In genomic region chr14:52552063-52552988, GRCh38 we compare ENCODE assay signal across 1 cellular context.
TF ChIP-seq lines count a peak whose summit lies in the region.

GPR137C (plus strand) TSS chr14:52552836; CDS start chr14:52553148, 312 bp downstream.
A gene with protein sequence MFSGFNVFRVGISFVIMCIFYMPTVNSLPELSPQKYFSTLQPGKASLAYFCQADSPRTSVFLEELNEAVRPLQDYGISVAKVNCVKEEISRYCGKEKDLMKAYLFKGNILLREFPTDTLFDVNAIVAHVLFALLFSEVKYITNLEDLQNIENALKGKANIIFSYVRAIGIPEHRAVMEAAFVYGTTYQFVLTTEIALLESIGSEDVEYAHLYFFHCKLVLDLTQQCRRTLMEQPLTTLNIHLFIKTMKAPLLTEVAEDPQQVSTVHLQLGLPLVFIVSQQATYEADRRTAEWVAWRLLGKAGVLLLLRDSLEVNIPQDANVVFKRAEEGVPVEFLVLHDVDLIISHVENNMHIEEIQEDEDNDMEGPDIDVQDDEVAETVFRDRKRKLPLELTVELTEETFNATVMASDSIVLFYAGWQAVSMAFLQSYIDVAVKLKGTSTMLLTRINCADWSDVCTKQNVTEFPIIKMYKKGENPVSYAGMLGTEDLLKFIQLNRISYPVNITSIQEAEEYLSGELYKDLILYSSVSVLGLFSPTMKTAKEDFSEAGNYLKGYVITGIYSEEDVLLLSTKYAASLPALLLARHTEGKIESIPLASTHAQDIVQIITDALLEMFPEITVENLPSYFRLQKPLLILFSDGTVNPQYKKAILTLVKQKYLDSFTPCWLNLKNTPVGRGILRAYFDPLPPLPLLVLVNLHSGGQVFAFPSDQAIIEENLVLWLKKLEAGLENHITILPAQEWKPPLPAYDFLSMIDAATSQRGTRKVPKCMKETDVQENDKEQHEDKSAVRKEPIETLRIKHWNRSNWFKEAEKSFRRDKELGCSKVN (minus strand): TSS chr14:52552505. CDS start chr14:52543557, 8,948 bp downstream.

TF ChIP-seq in HEK293, 187 proteins besides CTCF, POLR2A, EP300 and RAD21 (continued from another document and continues in another):
- TF ChIP-seq ZNF169 (tag by site-specific recombination; IDR thresholded peaks at IDR 0.05) (no peak), ZNF785 (tag by site-specific recombination; IDR thresholded peaks at IDR 0.05) (no peak), TCF7L2 (IDR thresholded peaks at IDR 0.05; ENCODE audit: borderline replicate concordance, low read depth, low read length) (no peak), ZNF248 (tag by site-specific recombination; IDR thresholded peaks at IDR 0.05) (no peak), ZNF155 (tag by site-specific recombination; IDR thresholded peaks at IDR 0.05) (no peak), ZBTB21 (tag by site-specific recombination; IDR thresholded peaks at IDR 0.05) (no peak), ZNF473 (tag by site-specific recombination; IDR thresholded peaks at IDR 0.05) (no peak), ZNF214 (tag by site-specific recombination; IDR thresholded peaks at IDR 0.05; ENCODE audit: borderline replicate concordance) (no peak), ZNF366 (tag by site-specific recombination; conservative IDR thresholded peaks at IDR 0.05) (no peak), ZNF658 (tag by site-specific recombination; IDR thresholded peaks at IDR 0.05) (no peak), ZEB2 (tag by site-specific recombination; IDR thresholded peaks at IDR 0.05) (peak; percentile 74), ZNF792 (tag by site-specific recombination; IDR thresholded peaks at IDR 0.05) (no peak), REPIN1 (tag by site-specific recombination; IDR thresholded peaks at IDR 0.05; ENCODE audit: low read depth) (no peak), ZNF830 (tag by site-specific recombination; IDR thresholded peaks at IDR 0.05; ENCODE audit: low read depth) (no peak), ZNF514 (tag by site-specific recombination; IDR thresholded peaks at IDR 0.05) (no peak), YY2 (tag by site-specific recombination; IDR thresholded peaks at IDR 0.05) (no peak), ZNF350 (tag by site-specific recombination; IDR thresholded peaks at IDR 0.05) (no peak), KLF9 (tag by site-specific recombination; IDR thresholded peaks at IDR 0.05; ENCODE audit: low read depth) (peak; percentile 65), IKZF3 (tag by site-specific recombination; IDR thresholded peaks at IDR 0.05) (peak; percentile 43; the same call in 1 of the 2 replicates), ZNF777 (tag by site-specific recombination; IDR thresholded peaks at IDR 0.05; ENCODE audit: borderline replicate concordance) (no peak), ZNF292 (tag by site-specific recombination; IDR thresholded peaks at IDR 0.05; ENCODE audit: borderline replicate concordance, low read depth) (no peak), BCL6B (tag by site-specific recombination; IDR thresholded peaks at IDR 0.05) (no peak), WT1 (tag by site-specific recombination; IDR thresholded peaks at IDR 0.05) (no peak), ZBTB8A (tag by site-specific recombination; IDR thresholded peaks at IDR 0.05) (no peak), MZF1 (tag by site-specific recombination; IDR thresholded peaks at IDR 0.05; ENCODE audit: borderline replicate concordance) (no peak), ZNF2 (tag by site-specific recombination; IDR thresholded peaks at IDR 0.05) (0 out of 2 replicates have a peak, but pooled peaks have one; percentile 71), ZNF549 (tag by site-specific recombination; IDR thresholded peaks at IDR 0.05) (no peak), ZNF394 (tag by site-specific recombination; IDR thresholded peaks at IDR 0.05; ENCODE audit: borderline replicate concordance) (peak; percentile 15; the same call in 1 of the 2 replicates), ZNF174 (tag by site-specific recombination; IDR thresholded peaks at IDR 0.05) (no peak), PRDM1 (tag by site-specific recombination; IDR thresholded peaks at IDR 0.05) (0 out of 2 replicates have a peak, but pooled peaks have one; percentile 14), ZNF138 (tag by site-specific recombination; IDR thresholded peaks at IDR 0.05; ENCODE audit: borderline replicate concordance) (no peak), ZNF747 (tag by site-specific recombination; IDR thresholded peaks at IDR 0.05) (no peak), ZNF433 (tag by site-specific recombination; IDR thresholded peaks at IDR 0.05; ENCODE audit: low read depth) (no peak), ZNF324 (tag by site-specific recombination; IDR thresholded peaks at IDR 0.05) (no peak), ZSCAN16 (tag by site-specific recombination; IDR thresholded peaks at IDR 0.05) (no peak)
- TF ChIP-seq, protein P1, sequence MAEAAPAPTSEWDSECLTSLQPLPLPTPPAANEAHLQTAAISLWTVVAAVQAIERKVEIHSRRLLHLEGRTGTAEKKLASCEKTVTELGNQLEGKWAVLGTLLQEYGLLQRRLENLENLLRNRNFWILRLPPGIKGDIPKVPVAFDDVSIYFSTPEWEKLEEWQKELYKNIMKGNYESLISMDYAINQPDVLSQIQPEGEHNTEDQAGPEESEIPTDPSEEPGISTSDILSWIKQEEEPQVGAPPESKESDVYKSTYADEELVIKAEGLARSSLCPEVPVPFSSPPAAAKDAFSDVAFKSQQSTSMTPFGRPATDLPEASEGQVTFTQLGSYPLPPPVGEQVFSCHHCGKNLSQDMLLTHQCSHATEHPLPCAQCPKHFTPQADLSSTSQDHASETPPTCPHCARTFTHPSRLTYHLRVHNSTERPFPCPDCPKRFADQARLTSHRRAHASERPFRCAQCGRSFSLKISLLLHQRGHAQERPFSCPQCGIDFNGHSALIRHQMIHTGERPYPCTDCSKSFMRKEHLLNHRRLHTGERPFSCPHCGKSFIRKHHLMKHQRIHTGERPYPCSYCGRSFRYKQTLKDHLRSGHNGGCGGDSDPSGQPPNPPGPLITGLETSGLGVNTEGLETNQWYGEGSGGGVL (tag by site-specific recombination; IDR thresholded peaks at IDR 0.05): no peak
- TF ChIP-seq, protein P2, sequence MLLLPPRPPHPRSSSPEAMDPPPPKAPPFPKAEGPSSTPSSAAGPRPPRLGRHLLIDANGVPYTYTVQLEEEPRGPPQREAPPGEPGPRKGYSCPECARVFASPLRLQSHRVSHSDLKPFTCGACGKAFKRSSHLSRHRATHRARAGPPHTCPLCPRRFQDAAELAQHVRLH (tag by site-specific recombination; IDR thresholded peaks at IDR 0.05): no peak
- TF ChIP-seq, protein P3, sequence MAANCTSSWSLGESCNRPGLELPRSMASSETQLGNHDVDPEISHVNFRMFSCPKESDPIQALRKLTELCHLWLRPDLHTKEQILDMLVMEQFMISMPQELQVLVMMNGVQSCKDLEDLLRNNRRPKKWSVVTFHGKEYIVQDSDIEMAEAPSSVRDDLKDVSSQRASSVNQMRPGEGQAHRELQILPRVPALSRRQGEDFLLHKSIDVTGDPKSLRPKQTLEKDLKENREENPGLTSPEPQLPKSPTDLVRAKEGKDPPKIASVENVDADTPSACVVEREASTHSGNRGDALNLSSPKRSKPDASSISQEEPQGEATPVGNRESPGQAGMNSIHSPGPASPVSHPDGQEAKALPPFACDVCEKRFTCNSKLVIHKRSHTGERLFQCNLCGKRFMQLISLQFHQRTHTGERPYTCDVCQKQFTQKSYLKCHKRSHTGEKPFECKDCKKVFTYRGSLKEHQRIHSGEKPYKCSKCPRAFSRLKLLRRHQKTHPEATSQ (tag by site-specific recombination; IDR thresholded peaks at IDR 0.05): no peak
- TF ChIP-seq, protein P4, sequence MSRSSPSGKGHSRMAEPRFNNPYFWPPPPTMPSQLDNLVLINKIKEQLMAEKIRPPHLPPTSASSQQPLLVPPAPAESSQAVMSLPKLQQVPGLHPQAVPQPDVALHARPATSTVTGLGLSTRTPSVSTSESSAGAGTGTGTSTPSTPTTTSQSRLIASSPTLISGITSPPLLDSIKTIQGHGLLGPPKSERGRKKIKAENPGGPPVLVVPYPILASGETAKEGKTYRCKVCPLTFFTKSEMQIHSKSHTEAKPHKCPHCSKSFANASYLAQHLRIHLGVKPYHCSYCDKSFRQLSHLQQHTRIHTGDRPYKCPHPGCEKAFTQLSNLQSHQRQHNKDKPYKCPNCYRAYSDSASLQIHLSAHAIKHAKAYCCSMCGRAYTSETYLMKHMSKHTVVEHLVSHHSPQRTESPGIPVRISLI (tag by site-specific recombination; IDR thresholded peaks at IDR 0.05): peak; percentile 72; the same call in 1 of the 2 replicates
- TF ChIP-seq, protein P5, sequence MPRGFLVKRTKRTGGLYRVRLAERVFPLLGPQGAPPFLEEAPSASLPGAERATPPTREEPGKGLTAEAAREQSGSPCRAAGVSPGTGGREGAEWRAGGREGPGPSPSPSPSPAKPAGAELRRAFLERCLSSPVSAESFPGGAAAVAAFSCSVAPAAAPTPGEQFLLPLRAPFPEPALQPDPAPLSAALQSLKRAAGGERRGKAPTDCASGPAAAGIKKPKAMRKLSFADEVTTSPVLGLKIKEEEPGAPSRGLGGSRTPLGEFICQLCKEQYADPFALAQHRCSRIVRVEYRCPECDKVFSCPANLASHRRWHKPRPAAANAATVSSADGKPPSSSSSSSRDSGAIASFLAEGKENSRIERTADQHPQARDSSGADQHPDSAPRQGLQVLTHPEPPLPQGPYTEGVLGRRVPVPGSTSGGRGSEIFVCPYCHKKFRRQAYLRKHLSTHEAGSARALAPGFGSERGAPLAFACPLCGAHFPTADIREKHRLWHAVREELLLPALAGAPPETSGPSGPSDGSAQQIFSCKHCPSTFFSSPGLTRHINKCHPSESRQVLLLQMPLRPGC (tag by site-specific recombination; IDR thresholded peaks at IDR 0.05): no peak
- TF ChIP-seq, protein P6, sequence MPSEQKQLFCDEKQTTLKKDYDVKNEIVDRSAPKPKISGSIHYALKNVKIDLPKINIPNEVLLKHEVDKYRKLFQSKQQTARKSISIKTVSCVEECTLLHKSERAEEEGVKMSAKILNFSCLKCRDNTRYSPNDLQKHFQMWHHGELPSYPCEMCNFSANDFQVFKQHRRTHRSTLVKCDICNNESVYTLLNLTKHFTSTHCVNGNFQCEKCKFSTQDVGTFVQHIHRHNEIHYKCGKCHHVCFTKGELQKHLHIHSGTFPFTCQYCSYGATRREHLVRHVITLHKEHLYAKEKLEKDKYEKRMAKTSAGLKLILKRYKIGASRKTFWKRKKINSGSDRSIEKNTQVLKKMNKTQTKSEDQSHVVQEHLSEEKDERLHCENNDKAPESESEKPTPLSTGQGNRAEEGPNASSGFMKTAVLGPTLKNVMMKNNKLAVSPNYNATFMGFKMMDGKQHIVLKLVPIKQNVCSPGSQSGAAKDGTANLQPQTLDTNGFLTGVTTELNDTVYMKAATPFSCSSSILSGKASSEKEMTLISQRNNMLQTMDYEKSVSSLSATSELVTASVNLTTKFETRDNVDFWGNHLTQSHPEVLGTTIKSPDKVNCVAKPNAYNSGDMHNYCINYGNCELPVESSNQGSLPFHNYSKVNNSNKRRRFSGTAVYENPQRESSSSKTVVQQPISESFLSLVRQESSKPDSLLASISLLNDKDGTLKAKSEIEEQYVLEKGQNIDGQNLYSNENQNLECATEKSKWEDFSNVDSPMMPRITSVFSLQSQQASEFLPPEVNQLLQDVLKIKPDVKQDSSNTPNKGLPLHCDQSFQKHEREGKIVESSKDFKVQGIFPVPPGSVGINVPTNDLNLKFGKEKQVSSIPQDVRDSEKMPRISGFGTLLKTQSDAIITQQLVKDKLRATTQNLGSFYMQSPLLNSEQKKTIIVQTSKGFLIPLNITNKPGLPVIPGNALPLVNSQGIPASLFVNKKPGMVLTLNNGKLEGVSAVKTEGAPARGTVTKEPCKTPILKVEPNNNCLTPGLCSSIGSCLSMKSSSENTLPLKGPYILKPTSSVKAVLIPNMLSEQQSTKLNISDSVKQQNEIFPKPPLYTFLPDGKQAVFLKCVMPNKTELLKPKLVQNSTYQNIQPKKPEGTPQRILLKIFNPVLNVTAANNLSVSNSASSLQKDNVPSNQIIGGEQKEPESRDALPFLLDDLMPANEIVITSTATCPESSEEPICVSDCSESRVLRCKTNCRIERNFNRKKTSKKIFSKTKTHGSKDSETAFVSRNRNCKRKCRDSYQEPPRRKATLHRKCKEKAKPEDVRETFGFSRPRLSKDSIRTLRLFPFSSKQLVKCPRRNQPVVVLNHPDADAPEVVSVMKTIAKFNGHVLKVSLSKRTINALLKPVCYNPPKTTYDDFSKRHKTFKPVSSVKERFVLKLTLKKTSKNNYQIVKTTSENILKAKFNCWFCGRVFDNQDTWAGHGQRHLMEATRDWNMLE (tag by site-specific recombination; conservative IDR thresholded peaks at IDR 0.05; ENCODE audit: low read depth): no peak
- TF ChIP-seq, protein P7, sequence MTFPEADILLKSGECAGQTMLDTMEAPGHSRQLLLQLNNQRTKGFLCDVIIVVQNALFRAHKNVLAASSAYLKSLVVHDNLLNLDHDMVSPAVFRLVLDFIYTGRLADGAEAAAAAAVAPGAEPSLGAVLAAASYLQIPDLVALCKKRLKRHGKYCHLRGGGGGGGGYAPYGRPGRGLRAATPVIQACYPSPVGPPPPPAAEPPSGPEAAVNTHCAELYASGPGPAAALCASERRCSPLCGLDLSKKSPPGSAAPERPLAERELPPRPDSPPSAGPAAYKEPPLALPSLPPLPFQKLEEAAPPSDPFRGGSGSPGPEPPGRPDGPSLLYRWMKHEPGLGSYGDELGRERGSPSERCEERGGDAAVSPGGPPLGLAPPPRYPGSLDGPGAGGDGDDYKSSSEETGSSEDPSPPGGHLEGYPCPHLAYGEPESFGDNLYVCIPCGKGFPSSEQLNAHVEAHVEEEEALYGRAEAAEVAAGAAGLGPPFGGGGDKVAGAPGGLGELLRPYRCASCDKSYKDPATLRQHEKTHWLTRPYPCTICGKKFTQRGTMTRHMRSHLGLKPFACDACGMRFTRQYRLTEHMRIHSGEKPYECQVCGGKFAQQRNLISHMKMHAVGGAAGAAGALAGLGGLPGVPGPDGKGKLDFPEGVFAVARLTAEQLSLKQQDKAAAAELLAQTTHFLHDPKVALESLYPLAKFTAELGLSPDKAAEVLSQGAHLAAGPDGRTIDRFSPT (tag by site-specific recombination; IDR thresholded peaks at IDR 0.05): no peak
- TF ChIP-seq, protein P8, sequence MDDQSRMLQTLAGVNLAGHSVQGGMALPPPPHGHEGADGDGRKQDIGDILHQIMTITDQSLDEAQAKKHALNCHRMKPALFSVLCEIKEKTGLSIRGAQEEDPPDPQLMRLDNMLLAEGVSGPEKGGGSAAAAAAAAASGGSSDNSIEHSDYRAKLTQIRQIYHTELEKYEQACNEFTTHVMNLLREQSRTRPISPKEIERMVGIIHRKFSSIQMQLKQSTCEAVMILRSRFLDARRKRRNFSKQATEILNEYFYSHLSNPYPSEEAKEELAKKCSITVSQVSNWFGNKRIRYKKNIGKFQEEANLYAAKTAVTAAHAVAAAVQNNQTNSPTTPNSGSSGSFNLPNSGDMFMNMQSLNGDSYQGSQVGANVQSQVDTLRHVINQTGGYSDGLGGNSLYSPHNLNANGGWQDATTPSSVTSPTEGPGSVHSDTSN (CRISPR knock-in tag; IDR thresholded peaks at IDR 0.05): peak; percentile 84; the same call in 1 of the 2 replicates
